Comparison of ENCODE assay signal across 10 cellular contexts in genomic region chr17:18043491-18043890, GRCh38. TPM values are rescaled to one million over a fixed set of nuclear protein-coding genes. Genes with fewer than 3 reads are reported as not detected.
A peak's percentile ranks its signal among the peaks of the same experiment; 100 is the strongest.
DNase-seq lines count a peak whose midpoint lies in the region; ATAC-seq and TF ChIP-seq lines count a peak whose summit lies in the region.
"Had no signal": no experiment of that assay in that cellular context is flagged by ENCODE, and none has a peak within 500 bp of the region (broad histone marks: within the 10 kb centered on the region; RNA-seq: fewer than 3 reads in every experiment).

No MANE protein-coding gene starts in this region.

- H3K4me3 ChIP-seq in heart right ventricle (no peak overlapping the region), fibroblast of mammary gland (ENCODE audit: control insufficient read depth, low read depth, low read length) (no peak overlapping the region), uterus (no peak overlapping the region)

- DNase-seq in heart right ventricle (no peak), Right ventricle myocardium superior (no peak), RPMI8226 (peak; percentile 27), fibroblast of mammary gland (ENCODE audit: low read depth) (peak; percentile 37), uterus (no peak), NCI-H2029 (lab: John Stamatoyannopoulos, UW) (no peak), NCI-H1105 treated with DMSO at 0.1 percent for 48 hours (lab: John Stamatoyannopoulos, UW) (no peak)
- DNase-seq in NK-92 treated with Interleukin-12 subunit alpha and Interleukin-12 subunit beta, amount 100 ng/mL, for 24 hours (lab: John Stamatoyannopoulos, UW) = no peak
- DNase-seq: activated CD4-positive, alpha-beta memory T cell treated with anti-CD3 and anti-CD28 coated beads for 36 hours; immature natural killer cell had no signal

- no peak for TF ChIP-seq POLR2A in uterus (IDR thresholded peaks at IDR 0.05)

- TF ChIP-seq CTCF in heart right ventricle (IDR thresholded peaks at IDR 0.05) (peak in 7 of 9 donors; percentile 1 to 49 (median 36)), fibroblast of mammary gland (conservative IDR thresholded peaks at IDR 0.05; ENCODE audit: control insufficient read depth, insufficient read depth, low read depth, low read length) (peak; percentile 12), uterus (IDR thresholded peaks at IDR 0.05) (no peak)

- H3K27me3 ChIP-seq in heart right ventricle (no peaks in the 10 kb centered on the region), uterus (no peaks in the 10 kb centered on the region)

- intact Hi-C loops in heart right ventricle (cut with DNase I) (no loop called here), Right ventricle myocardium superior (cut with DNase I) (no loop called here), uterus (cut with DNase I; ENCODE audit: low total_unique reads) (no loop called here)

- H3K4me1 ChIP-seq in heart right ventricle (peaks cover 6 to 42% (median 30%) of the 10 kb centered on the region in 9 donors), uterus (peaks cover 0 to 9% of the 10 kb centered on the region in 2 donors)

- 38 to 61% methylated on average over 1 of the region's 1 CpG for WGBS in heart right ventricle, 2 donors

- H3K36me3 ChIP-seq in heart right ventricle = peaks cover 0 to 36% (median 12%) of the 10 kb centered on the region in 9 donors
- no peaks in the 10 kb centered on the region for H3K36me3 ChIP-seq in uterus

- no peaks in the 10 kb centered on the region for H3K9me3 ChIP-seq in heart right ventricle
- no peaks in the 10 kb centered on the region for H3K9me3 ChIP-seq in uterus

- ATAC-seq in heart right ventricle (no peak), Right ventricle myocardium superior (ENCODE audit: poor library complexity) (no peak)

- no peak overlapping the region for H3K27ac ChIP-seq in heart right ventricle
- no peak overlapping the region for H3K27ac ChIP-seq in uterus

RNA-seq across cellular contexts. Expression of gene GID4, which starts 4.3 kb away (rescaled TPM):
- 10 to 100 TPM; 14.6 to 23.7 (median 17.3) TPM for total RNA-seq in heart right ventricle
- polyA plus RNA-seq in heart right ventricle = 1 to 10 TPM; 7.0 to 9.5 TPM
- 18.9 TPM for total RNA-seq in Right ventricle myocardium superior
- total RNA-seq in uterus = 10 to 100 TPM in 3 of 4 donors, 1 to 10 TPM in 1; 2.6 to 22.1 (median 13.4) TPM

RNA-seq across cellular contexts. Expression of gene ATPAF2, which starts 4.5 kb away (rescaled TPM):
- total RNA-seq in heart right ventricle = 10 to 100 TPM; 32.6 to 43.5 (median 37.4) TPM
- 10 to 100 TPM; 21.5 to 55.8 TPM for polyA plus RNA-seq in heart right ventricle
- total RNA-seq in Right ventricle myocardium superior = 34.1 TPM
- total RNA-seq in uterus = 100 to 1,000 TPM in 1 of 4 donors, 10 to 100 TPM in 2, 1 to 10 TPM in 1; 7.9 to 166 (median 20.6) TPM

RNA-seq across cellular contexts. Expression of gene DRG2, which starts 44.3 kb away (rescaled TPM):
- total RNA-seq in heart right ventricle = 10 to 100 TPM; 18.1 to 23.3 (median 20.9) TPM
- 10 to 100 TPM; 28.4 to 44.3 TPM for polyA plus RNA-seq in heart right ventricle
- total RNA-seq in Right ventricle myocardium superior = 20.2 TPM
- 10 to 100 TPM; 33.0 to 45.6 (median 41.4) TPM for total RNA-seq in uterus

Comparison
In these comparisons a context has a peak if more than half of its experiments do, and no peak if none do; other contexts are left out.
1. DNase-seq: peak in RPMI8226 (single experiment) and fibroblast of mammary gland (single experiment); none in heart right ventricle (0 of 2), Right ventricle myocardium superior (single experiment), uterus (0 of 2), NCI-H2029 (single experiment), NCI-H1105 treated with DMSO at 0.1 percent for 48 hours (single experiment) and NK-92 treated with Interleukin-12 subunit alpha and Interleukin-12 subunit beta, amount 100 ng/mL, for 24 hours (single experiment).
2. CTCF ChIP-seq: peak in heart right ventricle (7 of 9) and fibroblast of mammary gland (single experiment); none in uterus (0 of 4).